In the genomic region with DNA sequence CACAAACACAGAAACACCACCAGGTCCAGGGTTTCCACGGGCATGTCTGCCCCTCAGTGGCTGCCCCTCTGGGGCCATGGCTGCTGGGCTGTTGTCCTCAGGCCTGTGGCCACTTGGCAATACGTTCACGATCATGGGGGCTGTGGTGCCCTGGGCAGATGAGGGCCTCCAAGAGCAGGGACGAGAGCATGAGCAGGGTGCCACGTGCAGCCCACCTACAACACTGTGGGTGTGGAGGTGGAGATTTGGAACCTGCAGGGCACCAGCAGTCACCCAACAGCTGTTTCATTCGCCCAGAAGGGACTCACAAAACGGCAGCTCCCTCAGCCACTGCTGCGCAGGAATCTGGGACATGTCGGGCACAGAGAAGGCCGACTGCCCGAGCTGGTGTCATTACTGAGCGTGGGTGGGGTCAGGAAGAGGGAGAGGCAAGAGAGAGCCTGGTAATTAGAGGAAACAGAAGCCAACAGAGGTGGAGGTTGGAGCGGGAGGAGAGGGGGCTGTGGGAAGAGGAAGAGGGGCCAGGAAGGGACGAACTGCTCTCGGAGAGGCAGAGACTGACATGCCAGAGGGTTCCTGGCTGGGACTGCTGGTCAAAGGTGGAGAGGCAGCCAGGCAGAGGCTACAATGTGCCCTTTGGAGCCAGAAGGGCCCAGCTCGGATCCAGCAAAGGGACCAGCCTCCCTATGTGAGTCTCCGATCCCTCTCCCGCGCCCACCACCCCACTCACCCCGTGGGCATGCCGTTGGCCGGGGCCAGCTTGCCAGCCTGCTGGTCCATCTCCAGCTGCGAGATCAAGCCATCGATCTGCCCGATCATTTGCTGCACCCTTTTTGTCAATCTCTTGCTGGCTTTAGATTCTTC, we compare ENCODE assay signal across 21 cellular contexts.
"Had no signal": no experiment of that assay in that cellular context is flagged by ENCODE, and none has a peak within 500 bp of the region (broad histone marks: within the 10 kb centered on the region; RNA-seq: fewer than 3 reads in every experiment).

No MANE protein-coding gene starts in this region.

- H3K4me3 ChIP-seq: coronary artery, esophagus muscularis mucosa, gastroesophageal sphincter, lower lobe of right lung, psoas muscle, sigmoid colon, skin epidermis had no signal

- H3K4me3 Mint-ChIP-seq: memory B cell; naive B cell; nephron; stimulated activated naive B cell treated with anti-CD40 and anti-IgM and Interleukin-4, amounts not matched to agents 10 μg/mL and 1 μg/mL and 100 μg/mL, for 72 hours had no signal

- H3K27ac ChIP-seq: coronary artery, esophagus muscularis mucosa, gastroesophageal sphincter, lower lobe of right lung, psoas muscle, sigmoid colon, skin epidermis had no signal

- H3K4me1 ChIP-seq: esophagus muscularis mucosa, gastroesophageal sphincter, sigmoid colon had no signal

- ATAC-seq: gastroesophageal sphincter; left cardiac atrium; lower lobe of right lung; psoas muscle; stimulated activated naive B cell treated with anti-CD40 and anti-IgM and Interleukin-4, amounts not matched to agents 10 μg/mL and 1 μg/mL and 100 μg/mL, for 72 hours had no signal

- H3K27ac Mint-ChIP-seq: memory B cell; nephron; stimulated activated naive B cell treated with anti-CD40 and anti-IgM and Interleukin-4, amounts not matched to agents 10 μg/mL and 1 μg/mL and 100 μg/mL, for 72 hours had no signal

- H3K4me1 Mint-ChIP-seq: memory B cell, naive B cell, nephron had no signal

- H3K9me3 Mint-ChIP-seq: memory B cell; naive B cell; nephron; stimulated activated naive B cell treated with anti-CD40 and anti-IgM and Interleukin-4, amounts not matched to agents 10 μg/mL and 1 μg/mL and 100 μg/mL, for 72 hours had no signal

- DNase-seq: central memory CD4-positive, alpha-beta T cell; effector CD8-positive, alpha-beta T cell; glutamatergic neuron; kidney; left cardiac atrium; lower lobe of right lung; midbrain; naive B cell; psoas muscle; retina; sigmoid colon; stimulated activated CD4-positive, alpha-beta T cell treated with anti-CD3 and anti-CD28 coated beads, Interleukin-2, amount 100 ng/mL, for 24 hours; stimulated activated CD4-positive, alpha-beta T cell treated with anti-CD3 and anti-CD28 coated beads, Interleukin-4, amount 100 ng/mL, for 4 hours; stimulated activated naive B cell treated with anti-CD40 and anti-IgM and Interleukin-4, amounts not matched to agents 10 μg/mL and 1 μg/mL and 100 μg/mL, for 72 hours; trophoblast cell had no signal

- H3K9me3 ChIP-seq: esophagus muscularis mucosa, gastroesophageal sphincter, lower lobe of right lung, psoas muscle, sigmoid colon had no signal

- H3K27me3 Mint-ChIP-seq: memory B cell; naive B cell; stimulated activated naive B cell treated with anti-CD40 and anti-IgM and Interleukin-4, amounts not matched to agents 10 μg/mL and 1 μg/mL and 100 μg/mL, for 72 hours had no signal

- H3K27me3 ChIP-seq: esophagus muscularis mucosa, gastroesophageal sphincter, sigmoid colon had no signal
